ENCODE assay signal across 17 cellular contexts in genomic region chr3:10982782-10983181, GRCh38. TPM values are rescaled to one million over a fixed set of nuclear protein-coding genes. Genes with fewer than 3 reads are reported as not detected.
DNase-seq lines count a peak whose midpoint lies in the region; ATAC-seq and TF ChIP-seq lines count a peak whose summit lies in the region.
"Had no signal": no experiment of that assay in that cellular context is flagged by ENCODE, and none has a peak within 500 bp of the region (broad histone marks: within the 10 kb centered on the region; RNA-seq: fewer than 3 reads in every experiment).

No MANE protein-coding gene starts in this region.

- no peaks in the 10 kb centered on the region for H3K36me3 ChIP-seq in left ventricle myocardium inferior
- no peaks in the 10 kb centered on the region for H3K36me3 ChIP-seq in heart right ventricle
- H3K36me3 ChIP-seq: BLaER1, thyroid gland had no signal

- H3K36me3 Mint-ChIP-seq in mesothelial cell of epicardium, result no peaks in the 10 kb centered on the region

- H3K4me3 Mint-ChIP-seq in mesothelial cell of epicardium, result no peak overlapping the region
- H3K4me3 Mint-ChIP-seq: activated CD4-positive, alpha-beta T cell treated with anti-CD3 and anti-CD28 coated beads, Interleukin-2, amount 10 ng/mL, durations not matched to agents 7 days and 5 days had no signal

- H3K27ac ChIP-seq in left ventricle myocardium inferior (replicated peaks) (no peak overlapping the region), heart right ventricle (no peak overlapping the region)
- H3K27ac ChIP-seq: BLaER1, SK-N-MC, thyroid gland had no signal

- peak overlapping the region; percentile 5 for H3K4me3 ChIP-seq in left ventricle myocardium inferior
- peak overlapping the region in 2 of 10 donors; percentile 11 to 13 for H3K4me3 ChIP-seq in heart right ventricle
- H3K4me3 ChIP-seq: BLaER1, SK-N-MC, thyroid gland had no signal

- no peaks in the 10 kb centered on the region for H3K9me3 ChIP-seq in left ventricle myocardium inferior (replicated peaks)
- H3K9me3 ChIP-seq in heart right ventricle, result no peaks in the 10 kb centered on the region
- H3K9me3 ChIP-seq: BLaER1, thyroid gland had no signal

- H3K27me3 ChIP-seq in left ventricle myocardium inferior (ENCODE audit: low read depth) (no peaks in the 10 kb centered on the region), heart right ventricle (peaks cover 0 to 10% (median 0%) of the 10 kb centered on the region in 7 donors)
- H3K27me3 ChIP-seq: BLaER1, thyroid gland had no signal

- H3K4me1 ChIP-seq in left ventricle myocardium inferior (peaks cover 38% of the 10 kb centered on the region), heart right ventricle (peaks cover 3 to 29% (median 16%) of the 10 kb centered on the region in 9 donors)

- DNase-seq in left ventricle myocardium inferior (no peak), heart right ventricle (no peak), mesothelial cell of epicardium (ENCODE audit: low spot score in 2 of 2, unreplicated experiment in 2 of 2) (no peak), NCI-H1048 (lab: John Stamatoyannopoulos, UW) (no peak), NCI-H1694 treated with DMSO at 0.1 percent for 48 hours (lab: John Stamatoyannopoulos, UW) (no peak)
- no peak for DNase-seq in stimulated activated CD8-positive, alpha-beta memory T cell treated with anti-CD3 and anti-CD28 coated beads, Interleukin-4, amount 100 ng/mL, for 48 hours
- DNase-seq: DMS 273 treated with DMSO at 0.1 percent for 48 hours, GF-D8, left cardiac atrium had no signal

- H3K27ac Mint-ChIP-seq in mesothelial cell of epicardium, result peak overlapping the region; percentile 68
- H3K27ac Mint-ChIP-seq: activated CD4-positive, alpha-beta T cell treated with anti-CD3 and anti-CD28 coated beads, Interleukin-2, amount 10 ng/mL, durations not matched to agents 7 days and 5 days had no signal

- H3K9me3 Mint-ChIP-seq in mesothelial cell of epicardium, result no peaks in the 10 kb centered on the region
- H3K9me3 Mint-ChIP-seq: activated CD4-positive, alpha-beta T cell treated with anti-CD3 and anti-CD28 coated beads, Interleukin-2, amount 10 ng/mL, durations not matched to agents 7 days and 5 days had no signal

- H3K27me3 Mint-ChIP-seq in mesothelial cell of epicardium (ENCODE audit: low read depth), result peaks cover 68% of the 10 kb centered on the region

- H3K4me1 Mint-ChIP-seq in mesothelial cell of epicardium, result peaks cover 8% of the 10 kb centered on the region
- H3K4me1 Mint-ChIP-seq: activated CD4-positive, alpha-beta T cell treated with anti-CD3 and anti-CD28 coated beads, Interleukin-2, amount 10 ng/mL, durations not matched to agents 7 days and 5 days had no signal

- ATAC-seq in heart right ventricle (no peak), esophagus mucosa (peak; percentile 79), HG03159 (IDR thresholded peaks at IDR 0.05; ENCODE audit: unreplicated experiment) (no peak)

- TF ChIP-seq CTCF in left ventricle myocardium inferior (IDR thresholded peaks at IDR 0.05; ENCODE audit: borderline replicate concordance) (no peak), heart right ventricle (IDR thresholded peaks at IDR 0.05) (no peak), mesothelial cell of epicardium (IDR thresholded peaks at IDR 0.05; ENCODE audit: unreplicated experiment) (no peak)

- 8% methylated on average over 4 of the region's 4 CpGs for WGBS in heart right ventricle, 2 donors

- intact Hi-C loops in left ventricle myocardium inferior (cut with micrococcal nuclease), result no loop called here
- intact Hi-C loops in heart right ventricle (cut with DNase I), result loop anchor here in 6 of 10 donors (2.0 to 5.0 kb wide), 2 partner anchors 34 to 35 kb away; no protein-coding TSS in a partner anchor

RNA-seq across cellular contexts. Expression of gene SLC6A1, which starts 9.8 kb away (rescaled TPM):
- total RNA-seq in left ventricle myocardium inferior, result 0.77 TPM
- total RNA-seq in heart right ventricle, result 1 to 10 TPM in 6 of 10 donors, under 1 TPM in 4; 0.55 to 2.5 (median 1.7) TPM
- 1 to 10 TPM in 1 of 2 donors, under 1 TPM in 1; 0.55 to 2.7 TPM for polyA plus RNA-seq in heart right ventricle
- total RNA-seq in esophagus mucosa, result 6.3 TPM
- not detected in 3 replicates for total RNA-seq in mesothelial cell of epicardium
- total RNA-seq: activated CD4-positive, alpha-beta T cell treated with anti-CD3 and anti-CD28 coated beads, Interleukin-2, amount 10 ng/mL, durations not matched to agents 7 days and 5 days; myocyte; osteoblast had no signal
